6 cellular contexts compared by ENCODE assay signal in the genomic region with DNA sequence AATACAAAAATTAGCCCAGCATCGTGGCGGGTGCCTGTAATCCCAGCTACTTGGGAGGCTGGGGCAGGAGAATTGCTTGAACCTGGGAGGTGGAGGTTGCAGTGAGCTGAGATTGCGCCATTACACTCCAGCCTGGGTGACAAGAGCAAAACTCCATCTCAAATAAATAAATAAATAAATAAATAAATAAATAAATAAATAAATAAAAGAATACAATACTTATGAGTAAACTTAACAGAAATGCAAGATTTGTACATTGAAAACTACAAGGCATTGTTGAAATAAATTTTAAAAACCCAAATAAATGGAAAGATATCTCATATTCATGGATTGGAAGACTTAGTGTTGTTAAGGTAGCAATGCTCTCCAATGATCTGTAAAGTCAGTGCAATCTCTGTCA. TPM values are rescaled to one million over a fixed set of nuclear protein-coding genes. Genes with fewer than 3 reads are reported as not detected.
"Had no signal": no experiment of that assay in that cellular context is flagged by ENCODE, and none has a peak within 500 bp of the region (broad histone marks: within the 10 kb centered on the region; RNA-seq: fewer than 3 reads in every experiment).

No MANE protein-coding gene starts in this region.

RNA-seq across cellular contexts. Expression of a gene that starts 39.4 kb away (rescaled TPM):
- polyA plus RNA-seq: endothelial cell of umbilical vein, esophagus, fibroblast of lung, foreskin keratinocyte, heart left ventricle, heart right ventricle had no signal
